In the genomic region with DNA sequence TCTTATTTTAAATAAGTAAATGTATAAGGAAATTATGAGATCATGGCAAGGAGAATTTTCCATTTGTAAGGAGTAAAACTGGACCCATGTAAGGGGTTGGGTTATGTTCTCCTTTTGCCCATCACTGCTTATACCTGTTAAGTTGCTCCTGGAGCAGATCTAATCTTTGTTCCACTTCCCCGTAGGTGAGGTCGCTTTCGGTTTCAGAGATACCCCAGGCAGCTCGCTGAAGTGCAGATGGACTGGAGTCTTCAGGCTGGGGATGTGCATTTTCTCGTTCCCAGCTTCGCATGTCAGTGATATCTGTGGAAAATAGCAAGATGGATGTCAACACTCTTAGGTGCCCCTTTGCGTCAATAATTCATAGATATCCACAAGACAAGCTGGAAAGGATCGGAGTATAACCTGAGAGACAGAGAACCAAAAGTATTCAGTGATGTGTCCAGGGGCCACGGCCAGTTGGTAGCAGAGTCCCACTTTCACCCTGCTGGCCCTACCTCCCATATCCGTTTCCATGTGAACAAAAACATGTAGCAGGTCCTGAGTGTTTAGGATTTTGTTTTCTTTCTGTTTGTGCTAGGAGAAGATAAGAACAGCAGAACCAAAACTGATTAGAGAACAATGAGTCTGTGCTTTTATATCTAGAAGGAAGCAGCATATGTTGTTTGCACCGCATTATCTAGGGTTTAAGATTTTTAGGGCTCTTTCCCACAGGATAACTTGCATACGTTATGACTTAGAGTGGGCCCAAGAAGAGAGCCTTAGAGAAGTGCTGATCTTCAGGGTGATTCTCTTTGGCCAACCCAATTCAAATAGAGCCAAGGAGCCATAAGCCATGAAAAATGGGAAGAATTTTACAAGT, we compare ENCODE assay signal across 13 cellular contexts. TPM values are rescaled to one million over a fixed set of nuclear protein-coding genes. Genes with fewer than 3 reads are reported as not detected.
DNase-seq lines count a peak whose midpoint lies in the region; ATAC-seq, FAIRE-seq and TF ChIP-seq lines count a peak whose summit lies in the region.
"Had no signal": no experiment of that assay in that cellular context is flagged by ENCODE, and none has a peak within 500 bp of the region (broad histone marks: within the 10 kb centered on the region; RNA-seq: fewer than 3 reads in every experiment).

No MANE protein-coding gene starts in this region.

- H3K4me3 ChIP-seq in GM12865 (ENCODE audit: low read depth, low read length) (no peak overlapping the region), endothelial cell of umbilical vein (replicated peaks in 1 of 3; ENCODE audit: insufficient read depth in 1 of 3, low read depth in 1 of 3, low read length in 3 of 3) (peak overlapping the region in 1 of 3 experiments; percentile 2), ascending aorta (no peak overlapping the region)
- H3K4me3 ChIP-seq: esophagus squamous epithelium, skin epidermis had no signal

- H3K4me1 ChIP-seq in endothelial cell of umbilical vein (ENCODE audit: control insufficient read depth, extremely low read depth, insufficient read depth, low read length) (no peaks in the 10 kb centered on the region), ascending aorta (no peaks in the 10 kb centered on the region)
- H3K4me1 ChIP-seq: esophagus squamous epithelium had no signal

- peak overlapping the region; percentile 3 for H3K4me2 ChIP-seq in endothelial cell of umbilical vein (ENCODE audit: insufficient read depth, low read length)

- H3K27me3 ChIP-seq in endothelial cell of umbilical vein (ENCODE audit: control insufficient read depth in 2 of 2, insufficient read depth in 2 of 2, low read length in 2 of 2) (no peaks in the 10 kb centered on the region), ascending aorta (no peaks in the 10 kb centered on the region)
- H3K27me3 ChIP-seq: esophagus squamous epithelium had no signal

- dilution Hi-C loops in endothelial cell of umbilical vein (cut with MboI; ENCODE audit: extremely low pct_ligation_motif_present, low sequenced_read_pairs): no loop called here

- H2AFZ ChIP-seq in endothelial cell of umbilical vein (ENCODE audit: low read depth, low read length): peak overlapping the region; percentile 11

- TF ChIP-seq CTCF in GM12865 (IDR thresholded peaks at IDR 0.05; ENCODE audit: insufficient read depth, low read depth, low read length, missing control alignments) (no peak), endothelial cell of umbilical vein (IDR thresholded peaks at IDR 0.05; ENCODE audit: extremely low read depth in 1 of 2, insufficient read depth in 1 of 2, low read depth in 1 of 2, low read length in 2 of 2) (no peak), ascending aorta (IDR thresholded peaks at IDR 0.05) (no peak)

- H3K36me3 ChIP-seq in endothelial cell of umbilical vein (ENCODE audit: control insufficient read depth in 2 of 2, extremely low read depth in 1 of 2, insufficient read depth in 2 of 2, low read length in 2 of 2) (no peaks in the 10 kb centered on the region), ascending aorta (no peaks in the 10 kb centered on the region)
- H3K36me3 ChIP-seq: esophagus squamous epithelium had no signal

- CTCF ChIA-PET in endothelial cell of umbilical vein (lab: Charles Lee): no interaction called here

- intact Hi-C loops in endothelial cell of umbilical vein (cut with micrococcal nuclease): no loop called here
- intact Hi-C loops in ascending aorta (cut with DNase I): no loop called here

- TF ChIP-seq POLR2A in endothelial cell of umbilical vein (IDR thresholded peaks at IDR 0.05; ENCODE audit: low read depth, low read length): no peak

- no TSS peak for BruUV-seq in endothelial cell of umbilical vein (replicated peaks; lab: Mats Ljungman, UMichigan)

- POLR2A ChIA-PET in endothelial cell of umbilical vein (lab: Charles Lee): no interaction called here

- ATAC-seq in GM18909 (IDR thresholded peaks at IDR 0.05; ENCODE audit: poor library complexity, unreplicated experiment) (peak; percentile 83), HG03139 (IDR thresholded peaks at IDR 0.05; ENCODE audit: unreplicated experiment) (peak; percentile 59), GM21528 (IDR thresholded peaks at IDR 0.05; ENCODE audit: low FRiP score, unreplicated experiment) (no peak)
- ATAC-seq: activated T-cell treated with anti-CD3 and anti-CD28 coated beads, Interleukin-2, amount 50 U/mL, for 72 hours had no signal

- DNase-seq in GM12865 (ENCODE audit: low read depth) (peak; percentile 9), endothelial cell of umbilical vein (ENCODE audit: low read depth, low spot score) (peak; percentile 89), ascending aorta (ENCODE audit: low spot score in 2 of 2) (no peak), putamen (ENCODE audit: low spot score) (no peak)
- DNase-seq: activated T-cell treated with anti-CD3 and anti-CD28 coated beads, Interleukin-2, amount 50 U/mL, for 72 hours; CD4-positive, alpha-beta memory T cell; esophagus squamous epithelium; NCI-H1417 treated with DMSO at 0.1 percent for 48 hours had no signal

- H3K9me3 ChIP-seq in endothelial cell of umbilical vein (replicated peaks; ENCODE audit: control insufficient read depth, insufficient read depth, low read length): no peaks in the 10 kb centered on the region
- H3K9me3 ChIP-seq in ascending aorta: no peaks in the 10 kb centered on the region
- H3K9me3 ChIP-seq: esophagus squamous epithelium had no signal

- no peak overlapping the region for H3K9ac ChIP-seq in endothelial cell of umbilical vein (replicated peaks; ENCODE audit: extremely low read depth, insufficient read depth, low read length)

- no peaks in the 10 kb centered on the region for H3K79me2 ChIP-seq in endothelial cell of umbilical vein (ENCODE audit: control insufficient read depth, insufficient read depth, low read length)

- FAIRE-seq in endothelial cell of umbilical vein (lab: Jason Lieb, UNC): peak; percentile 35
- FAIRE-seq: TTC549 had no signal

- no peaks in the 10 kb centered on the region for H4K20me1 ChIP-seq in endothelial cell of umbilical vein (replicated peaks; ENCODE audit: control insufficient read depth, extremely low read depth, insufficient read depth, low read length)

- no peaks in the 10 kb centered on the region for H3K9me1 ChIP-seq in endothelial cell of umbilical vein (replicated peaks; ENCODE audit: control insufficient read depth, extremely low read depth, insufficient read depth, low read length)

- no peak overlapping the region for H3K27ac ChIP-seq in endothelial cell of umbilical vein (ENCODE audit: insufficient read depth, low read depth, low read length)
- H3K27ac ChIP-seq in ascending aorta: no peak overlapping the region
- H3K27ac ChIP-seq: esophagus squamous epithelium, skin epidermis had no signal

TF ChIP-seq in endothelial cell of umbilical vein, 7 proteins besides CTCF, POLR2A, EP300 and RAD21:
- TF ChIP-seq POLR2AphosphoS5 (IDR thresholded peaks at IDR 0.05; ENCODE audit: insufficient read depth, low read depth, low read length) (no peak), GATA2 (IDR thresholded peaks at IDR 0.05; ENCODE audit: insufficient read depth, insufficient read length, low read depth, low read length) (no peak)

RNA-seq across cellular contexts. Expression of a gene that starts 36.0 kb away (rescaled TPM):
- 6.2 and 10.7 TPM in 2 replicates for total RNA-seq in endothelial cell of umbilical vein
- polyA plus RNA-seq in endothelial cell of umbilical vein: 9.7 and 11.2 TPM in 2 replicates
- 8.9 and 9.0 TPM in 2 replicates for polyA plus RNA-seq in endothelial cell of umbilical vein (2011; cell fraction: cytosol; rRNA removed)
- 14.9 TPM in 2 replicates for polyA plus RNA-seq in endothelial cell of umbilical vein (2011; cell fraction: nucleus; rRNA removed)
- 4.8 and 5.3 TPM in 2 replicates for polyA plus RNA-seq in endothelial cell of umbilical vein (2012)
- 13.2 and 26.2 TPM in 2 replicates for polyA minus RNA-seq in endothelial cell of umbilical vein
- polyA minus RNA-seq in endothelial cell of umbilical vein (2011; cell fraction: cytosol; rRNA and poly(A)+ RNA removed): not detected
- polyA minus RNA-seq in endothelial cell of umbilical vein (2011; cell fraction: nucleus; rRNA and poly(A)+ RNA removed): 5.5 and 7.0 TPM in 2 replicates
- 45.1 TPM for total RNA-seq in ascending aorta

Comparison
In these comparisons a context has a peak if more than half of its experiments do, and no peak if none do; other contexts are left out.
1. DNase-seq: peak in GM12865 (single experiment) and endothelial cell of umbilical vein (single experiment); none in ascending aorta (0 of 2) and putamen (single experiment).